ENCODE assay signal across 8 cellular contexts in genomic region chr3:179450321-179450720, GRCh38. TPM values are rescaled to one million over a fixed set of nuclear protein-coding genes. Genes with fewer than 3 reads are reported as not detected.
DNase-seq lines count a peak whose midpoint lies in the region; ATAC-seq, FAIRE-seq and TF ChIP-seq lines count a peak whose summit lies in the region.

No MANE protein-coding gene starts in this region.

- TF ChIP-seq CTCF in BJ (IDR thresholded peaks at IDR 0.05; ENCODE audit: insufficient read depth, low read depth, low read length) (no peak), GM12878 (IDR thresholded peaks at IDR 0.05 in 2 of 3, conservative IDR thresholded peaks at IDR 0.05 in 1 of 3; ENCODE audit: control insufficient read depth in 2 of 3, extremely low read depth in 1 of 3, insufficient read depth in 1 of 3, low read depth in 3 of 3, low read length in 3 of 3) (no peak)

- no peak for TF ChIP-seq EP300 in GM12878 (IDR thresholded peaks at IDR 0.05; ENCODE audit: borderline replicate concordance in 1 of 2, control insufficient read depth in 1 of 2, low read depth in 2 of 2, low read length in 2 of 2)

- H3K36me3 ChIP-seq in BJ (ENCODE audit: control insufficient read depth, insufficient read depth, low read length) (no peaks in the 10 kb centered on the region), GM12878 (ENCODE audit: control insufficient read depth in 2 of 2, insufficient read depth in 2 of 2, low read length in 1 of 2) (no peaks in the 10 kb centered on the region)

- H3K27me3 ChIP-seq in BJ (ENCODE audit: control insufficient read depth, insufficient read depth, low read length) (no peaks in the 10 kb centered on the region), GM12878 (replicated peaks in 1 of 2; ENCODE audit: control insufficient read depth in 2 of 2, insufficient read depth in 2 of 2, low read length in 1 of 2) (peaks cover 0 to 6% of the 10 kb centered on the region in 2 experiments; a peak in 1 of 4 replicates), mononuclear cell (ENCODE audit: insufficient read depth, low read length) (peaks cover 7% of the 10 kb centered on the region)

- H3K4me1 ChIP-seq in GM12878 (ENCODE audit: control insufficient read depth, insufficient read depth, low read length) (no peaks in the 10 kb centered on the region; the same call in 1 of the 2 replicates), mononuclear cell (ENCODE audit: insufficient read depth, low read length) (peaks cover 21% of the 10 kb centered on the region)

- no peaks in the 10 kb centered on the region for H3K9me3 ChIP-seq in GM12878 (replicated peaks; ENCODE audit: control insufficient read depth, insufficient read depth, low read length)
- H3K9me3 ChIP-seq in mononuclear cell (ENCODE audit: low read depth, low read length) = no peaks in the 10 kb centered on the region

- H3K27ac ChIP-seq in GM12878 (ENCODE audit: control insufficient read depth, insufficient read depth) = no peak overlapping the region

- WGBS in GM12878 (ENCODE audit: insufficient coverage, insufficient replicate concordance, low lambda C conversion rate, missing lambda C conversion rate) = 36% methylated on average over 10 of the region's 10 CpGs

- no peaks in the 10 kb centered on the region for H4K20me1 ChIP-seq in GM12878 (ENCODE audit: control insufficient read depth, insufficient read depth)

- TF ChIP-seq POLR2A in GM12878 (IDR thresholded peaks at IDR 0.05; ENCODE audit: low read depth, low read length) = no peak

- H3K4me2 ChIP-seq in GM12878 (ENCODE audit: control insufficient read depth, insufficient read depth) = peak overlapping the region; percentile 88

- SMC1A ChIA-PET in GM12878 (lab: Charles Lee; ENCODE audit: uncharacterized antibody, unreplicated experiment) = no interaction called here

- CTCF ChIA-PET in BJ (lab: Yijun Ruan, JAX) (interaction anchor here (1.2 kb wide), 1 partner anchor 17 kb away, joined by 3 read pairs; no protein-coding TSS in a partner anchor), GM12878 (lab: Yijun Ruan, JAX) (interaction anchor here (1.0 kb wide), 1 partner anchor 10 kb away, joined by 3 read pairs; no protein-coding TSS in a partner anchor)

- H3K79me2 ChIP-seq in GM12878 (ENCODE audit: control insufficient read depth, insufficient read depth, low read length) = no peaks in the 10 kb centered on the region

- no peak overlapping the region for H3K9ac ChIP-seq in GM12878 (ENCODE audit: control insufficient read depth, insufficient read depth, low read length)

- no peak for TF ChIP-seq RAD21 in GM12878 (IDR thresholded peaks at IDR 0.05; ENCODE audit: insufficient read depth, low read depth, low read length)

- FAIRE-seq in GM12878 (lab: Jason Lieb, UNC) = no peak

- RAD21 ChIA-PET in GM12878 (lab: Charles Lee; ENCODE audit: unreplicated experiment) = no interaction called here

- DNase-seq in BJ (ENCODE audit: low read depth) (no peak), HT1080 (ENCODE audit: low read depth) (peak; percentile 44), GM12878 (ENCODE audit: low read depth, low spot score) (no peak), kidney glomerular epithelial cell (lab: John Stamatoyannopoulos, UW) (no peak)

- BruUV-seq in GM12878 (replicated peaks; lab: Mats Ljungman, UMichigan) = no TSS peak

- H3K4me3 ChIP-seq in BJ (ENCODE audit: low read depth, low read length) (peak overlapping the region; percentile 80), GM12878 (peak overlapping the region; percentile 70), mononuclear cell (ENCODE audit: low read length) (peak overlapping the region; percentile 62)

- POLR2A ChIA-PET in BJ (lab: Charles Lee) = no interaction called here
- POLR2A ChIA-PET in GM12878 (lab: Charles Lee) = no interaction called here

- 0 out of 3 replicates have a peak, but pooled peaks have one; percentile 7 for ATAC-seq in GM12878
- ATAC-seq in HG03457 (IDR thresholded peaks at IDR 0.05; ENCODE audit: unreplicated experiment) = no peak
- ATAC-seq in GM18907 (IDR thresholded peaks at IDR 0.05; ENCODE audit: unreplicated experiment) = no peak
- no peak for ATAC-seq in GM21619 (IDR thresholded peaks at IDR 0.05; ENCODE audit: unreplicated experiment)

- in situ Hi-C loops in GM12878 (cut with MboI) = no loop called here

- intact Hi-C loops in GM12878 (cut with micrococcal nuclease; ENCODE audit: unreplicated experiment) = no loop called here

- peak overlapping the region; percentile 77 for H2AFZ ChIP-seq in GM12878 (ENCODE audit: control insufficient read depth, low read depth, low read length)

TF ChIP-seq in GM12878, 131 proteins besides CTCF, POLR2A, EP300 and RAD21:
- no peak for TF ChIP-seq BMI1 (IDR thresholded peaks at IDR 0.05; ENCODE audit: borderline replicate concordance)
- no peak for TF ChIP-seq JUND (IDR thresholded peaks at IDR 0.05; ENCODE audit: low read depth, low read length)
- no peak for TF ChIP-seq RCOR1 (conservative IDR thresholded peaks at IDR 0.05; ENCODE audit: low read depth, low read length)
- TF ChIP-seq NFIC (IDR thresholded peaks at IDR 0.05; ENCODE audit: low read depth, low read length) = no peak
- TF ChIP-seq LARP7 (IDR thresholded peaks at IDR 0.05) = no peak
- no peak for TF ChIP-seq TCF7 (IDR thresholded peaks at IDR 0.05; ENCODE audit: borderline replicate concordance)
- TF ChIP-seq FOS (IDR thresholded peaks at IDR 0.05; ENCODE audit: borderline replicate concordance, extremely low read depth, insufficient read length) = no peak
- no peak for TF ChIP-seq IKZF1 (conservative IDR thresholded peaks at IDR 0.05)
- no peak for TF ChIP-seq NFYA (IDR thresholded peaks at IDR 0.05; ENCODE audit: borderline replicate concordance, low read depth, low read length)
TF ChIP-seq in GM12878: peak in this region for 0.

RNA-seq across cellular contexts. Expression of gene GNB4, which starts 0.9 kb away (rescaled TPM):
- 25.2 and 50.6 TPM in 2 replicates for polyA plus RNA-seq in BJ (2011; rRNA removed)
- polyA minus RNA-seq in BJ (2011; rRNA and poly(A)+ RNA removed) = 47.0 and 49.3 TPM in 2 replicates
- total RNA-seq in HT1080 (2014; rRNA removed; shearing (Covaris generic)) = 60.5 and 61.1 TPM in 2 replicates
- 35.8 and 47.2 TPM in 2 replicates for polyA plus RNA-seq in HT1080 (2015; cell fraction: cytosol; rRNA removed)
- 30.1 and 31.2 TPM in 2 replicates for polyA plus RNA-seq in HT1080 (2015; cell fraction: nucleus; rRNA removed)
- 0.31 and 0.51 TPM in 2 replicates for total RNA-seq in GM12878 (2013; cell fraction: nucleolus; rRNA removed)
- 1.9 and 3.0 TPM in 2 replicates for total RNA-seq in GM12878 (2014; rRNA removed)
- total RNA-seq in GM12878 (2014; rRNA removed; fragmentation: Illumina TruSeq; extraction: Trizol) = 2.3 and 3.4 TPM in 2 replicates
- 2.4 and 3.1 TPM in 2 replicates for total RNA-seq in GM12878 (2021)
- polyA plus RNA-seq in GM12878 (2011; ENCODE audit: low read depth) = 0.94 TPM
- 0.14 and 0.20 TPM in 2 replicates for polyA plus RNA-seq in GM12878 (2011; rRNA removed)
- polyA plus RNA-seq in GM12878 (2011; cell fraction: cytosol; rRNA removed) = 0.03 TPM in 2 replicates
- 0.03 TPM in 1 of 2 replicates, not detected in the other for polyA plus RNA-seq in GM12878 (2011; cell fraction: nucleus; rRNA removed)
- 1.7 and 1.8 TPM in 2 replicates for polyA plus RNA-seq in GM12878 (2012)
- polyA plus RNA-seq in GM12878 (2014; fragmentation: Illumina TruSeq; extraction: Trizol) = 2.1 and 2.6 TPM in 2 replicates
- 1 to 10 TPM in 1 of 2 experiments, under 1 TPM in 1; 0.91 to 1.0 TPM for polyA plus RNA-seq in GM12878 (2014; fragmentation: Nextera tagmentation; extraction: Ambion mirVana)
- polyA plus RNA-seq in GM12878 (2014; rRNA removed) = 1.6 and 1.7 TPM in 2 replicates
- 1 to 10 TPM; 1.3 to 2.6 TPM for polyA plus RNA-seq in GM12878 (2016; fragmentation: Nextera tagmentation; extraction: Ambion mirVana)
- polyA minus RNA-seq in GM12878 (2011; rRNA and poly(A)+ RNA removed) = 0.36 TPM in 1 of 2 replicates, not detected in the other
- 2.1 TPM in 1 of 2 replicates, not detected in the other for polyA minus RNA-seq in GM12878 (2011; cell fraction: cytosol; rRNA and poly(A)+ RNA removed)
- polyA minus RNA-seq in GM12878 (2011; cell fraction: nucleus; rRNA and poly(A)+ RNA removed) = 0.12 and 0.19 TPM in 2 replicates
- total RNA-seq in mononuclear cell = 22.6 TPM
